ENCODE assay signal across 8 cellular contexts in genomic region chr9:106443520-106443919, GRCh38.
"Had no signal": no experiment of that assay in that cellular context is flagged by ENCODE, and none has a peak within 500 bp of the region (broad histone marks: within the 10 kb centered on the region; RNA-seq: fewer than 3 reads in every experiment).

No MANE protein-coding gene starts in this region.

- H3K27ac ChIP-seq: HL-60 had no signal

- ATAC-seq: HepG2, K562 had no signal

- H3K4me3 Mint-ChIP-seq: IgD-negative memory B cell had no signal

- H3K4me3 ChIP-seq: K562 had no signal

- FAIRE-seq: HepG2, HTR-8/SVneo, K562 had no signal

- DNase-seq: IMR-90, KBM-7, KG1 had no signal

- H3K4me1 Mint-ChIP-seq: IgD-negative memory B cell had no signal

- H3K27ac Mint-ChIP-seq: IgD-negative memory B cell had no signal
